In genomic region chr15:90191795-90192494, GRCh38 we compare ENCODE assay signal across 8 cellular contexts. TPM values are rescaled to one million over a fixed set of nuclear protein-coding genes. Genes with fewer than 3 reads are reported as not detected.
DNase-seq lines count a peak whose midpoint lies in the region; ATAC-seq and TF ChIP-seq lines count a peak whose summit lies in the region.

No MANE protein-coding gene starts in this region.

- H3K9me3 Mint-ChIP-seq in immature natural killer cell, result no peaks in the 10 kb centered on the region

- H3F3A ChIP-seq in OCI-LY1 (ENCODE audit: insufficient read depth, low read length), result peaks cover 4% of the 10 kb centered on the region; the same call in 1 of the 2 replicates

- H2AFZ ChIP-seq in OCI-LY1 (ENCODE audit: low read length), result no peak overlapping the region

- peak overlapping the region; percentile 89 for H3K4me2 ChIP-seq in OCI-LY1 (ENCODE audit: low read length)

- intact Hi-C loops in adrenal gland (cut with DNase I), result no loop called here

- H3K9me3 ChIP-seq in OCI-LY1 (ENCODE audit: low read length), result no peaks in the 10 kb centered on the region
- no peaks in the 10 kb centered on the region for H3K9me3 ChIP-seq in adrenal gland (replicated peaks in 1 of 3)

- no peaks in the 10 kb centered on the region for H3K79me2 ChIP-seq in OCI-LY1 (ENCODE audit: insufficient read depth, low read length)

- no peak for TF ChIP-seq CTCF in OCI-LY1 (IDR thresholded peaks at IDR 0.05; ENCODE audit: low read length)
- TF ChIP-seq CTCF in adrenal gland (IDR thresholded peaks at IDR 0.05), result no peak

- H3K27me3 ChIP-seq in OCI-LY1 (ENCODE audit: insufficient read depth, low read length) (no peaks in the 10 kb centered on the region), adrenal gland (no peaks in the 10 kb centered on the region)

- no peak for TF ChIP-seq POLR2A in adrenal gland (IDR thresholded peaks at IDR 0.05)

- H3K36me3 Mint-ChIP-seq in immature natural killer cell, result peaks cover 0 to 13% (median 0%) of the 10 kb centered on the region in 3 donors

- peak overlapping the region; percentile 62 for H3K9ac ChIP-seq in OCI-LY1 (ENCODE audit: low read length)

- peaks cover 0 to 1% (median 0%) of the 10 kb centered on the region in 3 donors for H3K27me3 Mint-ChIP-seq in immature natural killer cell (ENCODE audit: low read depth in 3 of 3)

- H3K27ac Mint-ChIP-seq in immature natural killer cell, result peak overlapping the region in 4 of 6 donors; percentile 30 to 62 (median 44)

- H3K4me3 Mint-ChIP-seq in immature natural killer cell, result peak overlapping the region in 4 of 5 donors; percentile 51 to 73 (median 64)

- peak overlapping the region; percentile 99 for H3K27ac ChIP-seq in OCI-LY1 (ENCODE audit: low read depth, low read length, poor library complexity, severe bottlenecking)
- peak overlapping the region; percentile 63 to 80 (median 69) for H3K27ac ChIP-seq in adrenal gland

- no peaks in the 10 kb centered on the region for H4K20me1 ChIP-seq in OCI-LY1 (ENCODE audit: insufficient read depth, low read length)

- H3K4me1 ChIP-seq in OCI-LY1 (ENCODE audit: insufficient read depth, low read length, severe bottlenecking) (peaks cover 70% of the 10 kb centered on the region), adrenal gland (replicated peaks in 1 of 2) (peaks cover 46 to 67% of the 10 kb centered on the region in 2 donors)

- H3K36me3 ChIP-seq in OCI-LY1 (ENCODE audit: insufficient read depth, low read length) (no peaks in the 10 kb centered on the region), adrenal gland (replicated peaks in 1 of 2) (no peaks in the 10 kb centered on the region)

- 11 to 25% (median 15%) methylated on average over 2 to 7 of the region's 7 CpGs for WGBS in adrenal gland, 4 donors

- H3K9me2 ChIP-seq in OCI-LY1 (ENCODE audit: low read depth, low read length), result no peaks in the 10 kb centered on the region

- peak; percentile 99 for DNase-seq in COR-L47 (lab: John Stamatoyannopoulos, UW)
- DNase-seq in HUDEP-2 (lab: John Stamatoyannopoulos, UW; ENCODE audit: unreplicated experiment in 76 of 76), result peak in 74 of 76 experiments; percentile 25 to 91 (median 77)
- DNase-seq in adrenal gland, result peak; percentile 89 to 94 (median 93)
- DNase-seq in immature natural killer cell, result peak in 1 of 3 donors; percentile 21
- peak; percentile 34 for DNase-seq in stimulated activated CD8-positive, alpha-beta memory T cell treated with anti-CD3 and anti-CD28 coated beads, Interleukin-4, amount 100 ng/mL, for 48 hours
- DNase-seq in foreskin melanocyte, result no peak

- H3K4me3 ChIP-seq in OCI-LY1 (ENCODE audit: low read depth, low read length, poor library complexity, severe bottlenecking) (peak overlapping the region; percentile 57), adrenal gland (no peak overlapping the region)

- ATAC-seq in GM19438 (IDR thresholded peaks at IDR 0.05; ENCODE audit: low read depth, unreplicated experiment), result peak; percentile 54

- peaks cover 20 to 23% of the 10 kb centered on the region in 2 donors for H3K4me1 Mint-ChIP-seq in immature natural killer cell

RNA-seq across cellular contexts. Expression of gene SEMA4B, which starts 9.2 kb away (rescaled TPM):
- 100 to 1,000 TPM in 4 of 8 donors, 10 to 100 TPM in 4; 27.5 to 155 (median 97.3) TPM for total RNA-seq in adrenal gland
- polyA plus RNA-seq in adrenal gland (10 to 100 TPM; 20.2 to 50.3 (median 41.6) TPM), immature natural killer cell (10 to 100 TPM in 2 of 3 donors, 1 to 10 TPM in 1; 3.3 to 12.1 (median 11.4) TPM)

RNA-seq across cellular contexts. Expression of gene CIB1, which starts 41.8 kb away (rescaled TPM):
- 100 to 1,000 TPM in 5 of 8 donors, 10 to 100 TPM in 3; 38.8 to 191 (median 121) TPM for total RNA-seq in adrenal gland
- polyA plus RNA-seq in adrenal gland (100 to 1,000 TPM; 138 to 259 (median 141) TPM), immature natural killer cell (100 to 1,000 TPM; 219 to 304 (median 265) TPM)

RNA-seq across cellular contexts. Expression of gene GDPGP1, which starts 42.1 kb away (rescaled TPM):
- total RNA-seq in adrenal gland, result 10 to 100 TPM in 5 of 8 donors, 1 to 10 TPM in 3; 7.0 to 17.1 (median 10.4) TPM
- polyA plus RNA-seq in adrenal gland (1 to 10 TPM; 2.6 to 4.7 (median 2.9) TPM), immature natural killer cell (1 to 10 TPM in 2 of 3 donors, under 1 TPM in 1; 0.82 to 5.9 (median 1.4) TPM)

RNA-seq across cellular contexts. Expression of gene TTLL13, which starts 57.4 kb away (rescaled TPM):
- under 1 TPM in 3 of 8 donors, not detected in 5; 0.28 to 0.43 (median 0.42) TPM for total RNA-seq in adrenal gland
- 1 to 10 TPM in 1 of 3 donors, under 1 TPM in 2; 0.11 to 1.9 (median 0.20) TPM for polyA plus RNA-seq in adrenal gland
- 1 to 10 TPM in 1 of 3 donors, under 1 TPM in 2; 0.23 to 2.0 (median 0.24) TPM for polyA plus RNA-seq in immature natural killer cell
